ENCODE assay signal across 8 cellular contexts in the genomic region with DNA sequence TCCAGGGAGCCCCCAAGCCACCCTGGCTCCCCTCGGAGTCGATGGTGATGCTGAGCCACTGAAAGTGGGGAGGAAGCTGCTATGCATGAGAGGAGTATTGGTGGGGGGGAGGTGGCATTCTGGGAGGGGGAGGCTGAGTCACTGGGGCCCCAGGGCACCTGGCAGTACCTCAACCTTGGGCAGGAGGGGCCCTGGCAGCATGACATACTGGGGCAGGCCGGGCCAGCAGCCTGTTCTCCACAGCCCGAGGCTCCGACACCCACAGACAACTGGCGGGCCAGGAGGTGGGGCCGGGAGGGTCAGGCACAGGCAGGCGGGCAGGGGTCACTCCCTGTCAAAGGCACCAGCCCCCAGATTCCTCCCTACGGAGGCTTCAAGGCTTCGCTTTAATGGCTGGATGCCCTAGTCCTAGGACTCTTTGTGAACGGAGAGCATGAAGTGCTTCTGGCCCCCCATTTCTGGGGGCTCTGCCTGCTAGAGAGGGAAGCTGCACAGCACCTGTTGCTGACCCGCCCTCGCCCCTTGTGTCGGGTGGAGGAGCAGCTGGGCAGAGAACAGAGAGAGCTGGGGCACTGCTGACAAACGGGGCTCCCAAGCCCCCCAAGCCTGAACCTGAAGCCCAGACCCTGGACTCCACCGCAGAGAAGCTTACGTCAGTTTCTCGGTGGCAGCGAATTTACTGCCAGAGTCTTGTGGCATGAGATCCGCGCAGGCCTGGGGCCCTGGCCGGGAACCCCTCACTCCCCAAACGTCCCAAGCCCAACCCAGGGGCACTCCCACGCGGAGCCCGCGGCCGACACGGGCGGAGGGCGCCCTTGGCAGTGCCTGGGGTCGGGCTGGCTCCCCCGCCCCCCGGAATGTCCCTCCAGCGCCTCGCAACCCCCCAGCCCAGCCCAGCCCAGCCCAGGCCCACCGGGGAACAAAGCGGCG. TPM values are rescaled to one million over a fixed set of nuclear protein-coding genes. Genes with fewer than 3 reads are reported as not detected.
DNase-seq lines count a peak whose midpoint lies in the region; ATAC-seq and TF ChIP-seq lines count a peak whose summit lies in the region.

No MANE protein-coding gene starts in this region.

- H3K27ac ChIP-seq in 22Rv1 (peak overlapping the region; percentile 89), ascending aorta (peak overlapping the region; percentile 74 to 88), iPS-20b (ENCODE audit: low read length) (peak overlapping the region; percentile 71)

- H3K9ac ChIP-seq in iPS-20b (ENCODE audit: low read depth, low read length), result peak overlapping the region; percentile 84

- H3K27me3 ChIP-seq in ascending aorta (no peaks in the 10 kb centered on the region), iPS-20b (ENCODE audit: insufficient read depth, low read length) (no peaks in the 10 kb centered on the region)

- no peak overlapping the region for H3K27ac Mint-ChIP-seq in stimulated activated naive CD8-positive, alpha-beta T cell treated with anti-CD3 and anti-CD28 coated beads, Interleukin-15, amount 100 ng/mL, for 72 hours

- H3K27me3 Mint-ChIP-seq in stimulated activated naive CD8-positive, alpha-beta T cell treated with anti-CD3 and anti-CD28 coated beads, Interleukin-15, amount 100 ng/mL, for 72 hours, result no peaks in the 10 kb centered on the region

- peak overlapping the region; percentile 53 to 63 for H3K4me3 Mint-ChIP-seq in stimulated activated naive CD8-positive, alpha-beta T cell treated with anti-CD3 and anti-CD28 coated beads, Interleukin-15, amount 100 ng/mL, for 72 hours

- H3K4me1 ChIP-seq in ascending aorta (peaks cover 25 to 52% of the 10 kb centered on the region in 2 donors), iPS-20b (ENCODE audit: insufficient read depth, low read length) (no peaks in the 10 kb centered on the region)

- TF ChIP-seq CTCF in 22Rv1 (IDR thresholded peaks at IDR 0.05) (no peak), ascending aorta (IDR thresholded peaks at IDR 0.05) (no peak), GM10266 (IDR thresholded peaks at IDR 0.05; ENCODE audit: control insufficient read depth, insufficient read depth, low read depth, missing control alignments) (no peak)

- no peak for ATAC-seq in stimulated activated naive CD8-positive, alpha-beta T cell treated with anti-CD3 and anti-CD28 coated beads, Interleukin-15, amount 100 ng/mL, for 72 hours
- no peak for ATAC-seq in HG03442 (IDR thresholded peaks at IDR 0.05; ENCODE audit: unreplicated experiment)

- peak overlapping the region; percentile 78 to 82 for H3K4me3 ChIP-seq in ascending aorta
- peak overlapping the region; percentile 91 for H3K4me3 ChIP-seq in iPS-20b (ENCODE audit: low read length)

- H3K9me3 ChIP-seq in ascending aorta (no peaks in the 10 kb centered on the region), iPS-20b (ENCODE audit: insufficient read depth, low read depth, low read length) (no peaks in the 10 kb centered on the region)

- no peaks in the 10 kb centered on the region for H3K36me3 ChIP-seq in ascending aorta
- peaks cover 27% of the 10 kb centered on the region; the same call in 1 of the 2 replicates for H3K36me3 ChIP-seq in iPS-20b (ENCODE audit: insufficient read depth, low read depth, low read length)

- DNase-seq in HT-29 (ENCODE audit: low spot score) (peak; percentile 29), ascending aorta (ENCODE audit: low spot score in 2 of 2) (no peak), GM10266 (ENCODE audit: extremely low spot score) (no peak), NCI-H2171 treated with DMSO at 0.1 percent for 48 hours (lab: John Stamatoyannopoulos, UW) (no peak)
- no peak for DNase-seq in stimulated activated naive CD8-positive, alpha-beta T cell treated with anti-CD3 and anti-CD28 coated beads, Interleukin-15, amount 100 ng/mL, for 72 hours

- intact Hi-C loops in ascending aorta (cut with DNase I), result loop anchor here (1.0 to 10.0 kb wide), 5 partner anchors 58 to 480 kb away; a partner anchor contains a TSS

- H3K4me1 Mint-ChIP-seq in stimulated activated naive CD8-positive, alpha-beta T cell treated with anti-CD3 and anti-CD28 coated beads, Interleukin-15, amount 100 ng/mL, for 72 hours, result peaks cover 35% of the 10 kb centered on the region

- no peaks in the 10 kb centered on the region for H3K9me3 Mint-ChIP-seq in stimulated activated naive CD8-positive, alpha-beta T cell treated with anti-CD3 and anti-CD28 coated beads, Interleukin-15, amount 100 ng/mL, for 72 hours

RNA-seq across cellular contexts. Expression of a gene that starts 0.8 kb away (rescaled TPM):
- 12.3 and 13.6 TPM in 2 replicates for total RNA-seq in HT-29 (2014; rRNA removed; shearing (Covaris generic))
- 112 TPM for total RNA-seq in ascending aorta

RNA-seq across cellular contexts. Expression of a gene that starts 1.8 kb away (rescaled TPM):
- total RNA-seq in HT-29 (2014; rRNA removed; shearing (Covaris generic)), result 108 and 134 TPM in 2 replicates
- total RNA-seq in ascending aorta, result 92.7 TPM

RNA-seq across cellular contexts. Expression of a gene that starts 10.9 kb away (rescaled TPM):
- 162 and 184 TPM in 2 replicates for total RNA-seq in HT-29 (2014; rRNA removed; shearing (Covaris generic))
- total RNA-seq in ascending aorta, result 41.8 TPM

RNA-seq across cellular contexts. Expression of a gene that starts 58.1 kb away (rescaled TPM):
- 34.9 and 50.5 TPM in 2 replicates for total RNA-seq in HT-29 (2014; rRNA removed; shearing (Covaris generic))
- total RNA-seq in ascending aorta, result 125 TPM
